18 cellular contexts compared by ENCODE assay signal in the genomic region with DNA sequence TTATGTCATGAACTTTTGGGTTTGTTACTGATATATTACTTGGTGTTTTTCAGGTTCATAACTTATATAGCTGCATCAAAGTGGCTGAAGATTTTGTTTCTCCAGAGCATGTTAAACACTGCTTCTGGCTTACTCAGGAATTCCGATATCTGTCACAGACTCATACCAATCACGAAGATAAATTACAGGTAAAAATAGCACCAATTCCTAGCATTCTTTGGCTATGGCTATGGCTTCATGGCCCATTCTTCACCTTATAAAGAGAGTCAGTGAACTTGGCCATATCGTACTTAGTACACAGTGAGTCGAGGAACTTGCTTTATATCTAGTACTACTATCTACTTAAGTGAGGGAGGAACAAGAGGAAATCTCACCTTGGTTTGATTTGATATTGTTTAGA. TPM values are rescaled to one million over a fixed set of nuclear protein-coding genes. Genes with fewer than 3 reads are reported as not detected.
DNase-seq lines count a peak whose midpoint lies in the region; ATAC-seq and TF ChIP-seq lines count a peak whose summit lies in the region.
"Had no signal": no experiment of that assay in that cellular context is flagged by ENCODE, and none has a peak within 500 bp of the region (broad histone marks: within the 10 kb centered on the region; RNA-seq: fewer than 3 reads in every experiment).

No MANE protein-coding gene starts in this region.

- H3K27me3 ChIP-seq in left ventricle myocardium inferior (ENCODE audit: low read depth): no peaks in the 10 kb centered on the region
- H3K27me3 ChIP-seq in stomach smooth muscle (ENCODE audit: control insufficient read depth in 1 of 2, insufficient read depth in 2 of 2, low read length in 2 of 2): no peaks in the 10 kb centered on the region
- H3K27me3 ChIP-seq: adrenal gland had no signal

- H3K9me3 ChIP-seq in left ventricle myocardium inferior (replicated peaks) (no peaks in the 10 kb centered on the region), stomach smooth muscle (ENCODE audit: control insufficient read depth in 2 of 2, low read length in 2 of 2) (no peaks in the 10 kb centered on the region)
- H3K9me3 ChIP-seq: adrenal gland had no signal

- H3K27ac ChIP-seq in left ventricle myocardium inferior (replicated peaks): peak overlapping the region; percentile 64
- peak overlapping the region; percentile 31 for H3K27ac ChIP-seq in stomach smooth muscle (ENCODE audit: low read length)
- H3K27ac ChIP-seq: adrenal gland, C4-2B, HL-60, RWPE1 had no signal

- H3K4me3 ChIP-seq in left ventricle myocardium inferior: no peak overlapping the region
- no peak overlapping the region for H3K4me3 ChIP-seq in stomach smooth muscle (ENCODE audit: low read length in 2 of 2)
- H3K4me3 ChIP-seq: adrenal gland had no signal

- POLR2A ChIA-PET in activated B cell treated with CpG ODN at 0.5 μM for 24 hours (lab: Charles Lee): no interaction called here

- H3K4me1 ChIP-seq in left ventricle myocardium inferior (peaks cover 41% of the 10 kb centered on the region), stomach smooth muscle (ENCODE audit: control insufficient read depth, insufficient read depth, low read length) (no peaks in the 10 kb centered on the region)
- H3K4me1 ChIP-seq: adrenal gland had no signal

- H3K36me3 ChIP-seq in left ventricle myocardium inferior (peaks cover 98% of the 10 kb centered on the region), stomach smooth muscle (ENCODE audit: control insufficient read depth in 2 of 2, insufficient read depth in 2 of 2, low read length in 2 of 2) (peaks cover 52 to 56% of the 10 kb centered on the region in 2 donors)

- H3K36me3 Mint-ChIP-seq in activated B cell treated with CpG ODN at 0.5 μM for 24 hours (ENCODE audit: low read depth) (peaks cover 91% of the 10 kb centered on the region), memory B cell (peaks cover 63% of the 10 kb centered on the region)

- H3K27me3 Mint-ChIP-seq in activated B cell treated with CpG ODN at 0.5 μM for 24 hours (no peaks in the 10 kb centered on the region), memory B cell (no peaks in the 10 kb centered on the region)
- H3K27me3 Mint-ChIP-seq: IgD-negative memory B cell had no signal

- H3K9ac ChIP-seq in stomach smooth muscle (ENCODE audit: low read length in 2 of 2): no peak overlapping the region

- ATAC-seq in left cardiac atrium (no peak), activated B cell treated with CpG ODN at 0.5 μM for 24 hours (ENCODE audit: low read depth) (no peak), memory B cell (ENCODE audit: low read depth) (no peak), GM21390 (IDR thresholded peaks at IDR 0.05; ENCODE audit: unreplicated experiment) (no peak), GM21381 (IDR thresholded peaks at IDR 0.05; ENCODE audit: unreplicated experiment) (no peak)

- CTCF ChIA-PET in activated B cell treated with CpG ODN at 0.5 μM for 24 hours (lab: Charles Lee): no interaction called here

- intact Hi-C loops in left ventricle myocardium inferior (cut with micrococcal nuclease): no loop called here
- intact Hi-C loops in left cardiac atrium (cut with DNase I): no loop called here
- intact Hi-C loops in activated B cell treated with CpG ODN at 0.5 μM for 24 hours (cut with micrococcal nuclease): no loop called here

- H3K27ac Mint-ChIP-seq in activated B cell treated with CpG ODN at 0.5 μM for 24 hours: peak overlapping the region; percentile 21
- H3K27ac Mint-ChIP-seq in memory B cell: peak overlapping the region; percentile 73
- H3K27ac Mint-ChIP-seq: IgD-negative memory B cell had no signal

- peaks cover 10% of the 10 kb centered on the region for H3K9me3 Mint-ChIP-seq in activated B cell treated with CpG ODN at 0.5 μM for 24 hours
- H3K9me3 Mint-ChIP-seq in memory B cell: peaks cover 5% of the 10 kb centered on the region

- DNase-seq in left ventricle myocardium inferior (no peak), left cardiac atrium (no peak), activated B cell treated with CpG ODN at 0.5 μM for 24 hours (no peak), memory B cell (ENCODE audit: low spot score in 2 of 2) (no peak), nucleus accumbens (lab: John Stamatoyannopoulos, UW) (no peak)
- DNase-seq: adrenal gland; DMS 273 treated with DMSO at 0.1 percent for 48 hours; effector CD8-positive, alpha-beta T cell; NCI-H146; NCI-H2171 treated with DMSO at 0.1 percent for 48 hours; NCI-H69 had no signal

- H3K4me1 Mint-ChIP-seq in activated B cell treated with CpG ODN at 0.5 μM for 24 hours (peaks cover 21% of the 10 kb centered on the region), memory B cell (no peaks in the 10 kb centered on the region)

- H3K4me3 Mint-ChIP-seq in activated B cell treated with CpG ODN at 0.5 μM for 24 hours (no peak overlapping the region), memory B cell (no peak overlapping the region)
- H3K4me3 Mint-ChIP-seq: IgD-negative memory B cell had no signal

- TF ChIP-seq CTCF in left ventricle myocardium inferior (IDR thresholded peaks at IDR 0.05; ENCODE audit: borderline replicate concordance): no peak
- no peak for TF ChIP-seq CTCF in activated B cell treated with CpG ODN at 0.5 μM for 24 hours (IDR thresholded peaks at IDR 0.05)

RNA-seq across cellular contexts. Expression of gene KDM3A, which starts 49.9 kb away (rescaled TPM):
- total RNA-seq in left ventricle myocardium inferior (36.2 TPM), left cardiac atrium (10 to 100 TPM; 35.5 to 45.9 TPM), activated B cell treated with CpG ODN at 0.5 μM for 24 hours (46.0 and 47.6 TPM in 2 replicates)
